ENCODE assay signal across 10 cellular contexts in genomic region chr12:69024413-69024812, GRCh38.
A peak's percentile ranks its signal among the peaks of the same experiment; 100 is the strongest.
DNase-seq lines count a peak whose midpoint lies in the region; FAIRE-seq and TF ChIP-seq lines count a peak whose summit lies in the region.
"Had no signal": no experiment of that assay in that cellular context is flagged by ENCODE, and none has a peak within 500 bp of the region (broad histone marks: within the 10 kb centered on the region; RNA-seq: fewer than 3 reads in every experiment).

No MANE protein-coding gene starts in this region.

- H3K9me3 ChIP-seq in MG63 (no peaks in the 10 kb centered on the region), astrocyte (ENCODE audit: insufficient read depth, low read depth, low read length) (no peaks in the 10 kb centered on the region), kidney (ENCODE audit: control insufficient read depth in 1 of 2, low read length in 2 of 2) (no peaks in the 10 kb centered on the region), suprapubic skin (no peaks in the 10 kb centered on the region)

- peaks cover 4% of the 10 kb centered on the region for H3K9me3 Mint-ChIP-seq in astrocyte (ENCODE audit: unreplicated experiment)

- H3K36me3 ChIP-seq in MG63, result no peaks in the 10 kb centered on the region
- H3K36me3 ChIP-seq in astrocyte (ENCODE audit: insufficient read depth, low read length), result no peaks in the 10 kb centered on the region
- H3K36me3 ChIP-seq in kidney (ENCODE audit: control insufficient read depth in 1 of 2, insufficient read depth in 2 of 2, low read length in 2 of 2), result no peaks in the 10 kb centered on the region
- no peaks in the 10 kb centered on the region for H3K36me3 ChIP-seq in suprapubic skin
- H3K36me3 ChIP-seq: cardiac muscle cell had no signal

- H3K4me1 Mint-ChIP-seq in astrocyte (ENCODE audit: low read depth, unreplicated experiment), result peaks cover 30% of the 10 kb centered on the region

- peak overlapping the region; percentile 76 for H3K4me2 ChIP-seq in astrocyte (ENCODE audit: low read length)

- no peak overlapping the region for H3K4me3 Mint-ChIP-seq in astrocyte (ENCODE audit: unreplicated experiment)

- H3K27ac Mint-ChIP-seq in astrocyte (ENCODE audit: unreplicated experiment), result no peak overlapping the region

- peak; percentile 57 for DNase-seq in MG63
- DNase-seq in astrocyte (ENCODE audit: low read depth), result peak; percentile 81
- peak; percentile 95 for DNase-seq in kidney
- peak; percentile 81 to 83 for DNase-seq in suprapubic skin (ENCODE audit: low spot score in 2 of 2)
- no peak for DNase-seq in NCI-H1694 (lab: John Stamatoyannopoulos, UW)
- DNase-seq in cerebellar cortex (ENCODE audit: low spot score), result no peak
- DNase-seq in DMS 273 treated with DMSO at 0.1 percent for 48 hours (lab: John Stamatoyannopoulos, UW), result no peak
- DNase-seq: glutamatergic neuron; stimulated activated naive CD4-positive, alpha-beta T cell treated with Interleukin-2 at 50 U/mL for 16 hours had no signal

- FAIRE-seq in astrocyte (lab: Jason Lieb, UNC), result no peak
- peak; percentile 73 for FAIRE-seq in kidney (lab: Jason Lieb, UNC)

- WGBS in suprapubic skin, result 45% methylated on average over 7 of the region's 7 CpGs

- H3K27ac ChIP-seq in astrocyte (ENCODE audit: low read depth, low read length), result peak overlapping the region; percentile 67
- peak overlapping the region; percentile 73 to 75 for H3K27ac ChIP-seq in kidney (ENCODE audit: low read depth in 2 of 2, low read length in 2 of 2)
- H3K27ac ChIP-seq in suprapubic skin, result peak overlapping the region; percentile 76
- H3K27ac ChIP-seq: cardiac muscle cell had no signal

- no peaks in the 10 kb centered on the region for H3K27me3 Mint-ChIP-seq in astrocyte (ENCODE audit: low read depth, unreplicated experiment)

- H3K36me3 Mint-ChIP-seq in astrocyte (ENCODE audit: low read depth, unreplicated experiment), result peaks cover 1% of the 10 kb centered on the region

- H2AFZ ChIP-seq in astrocyte (ENCODE audit: low read depth, low read length), result peak overlapping the region; percentile 29

- no peak for TF ChIP-seq EP300 in suprapubic skin (IDR thresholded peaks at IDR 0.05)

- no peak for TF ChIP-seq POLR2A in suprapubic skin (IDR thresholded peaks at IDR 0.05)

- H3K4me3 ChIP-seq in MG63 (no peak overlapping the region), astrocyte (ENCODE audit: insufficient read depth, low read depth, low read length) (peak overlapping the region; percentile 37), kidney (ENCODE audit: low read length in 2 of 2) (peak overlapping the region in 1 of 2 donors; percentile 10), suprapubic skin (no peak overlapping the region)
- H3K4me3 ChIP-seq: cardiac muscle cell had no signal

- H3K4me1 ChIP-seq in astrocyte (ENCODE audit: insufficient read depth, low read length) (peaks cover 31% of the 10 kb centered on the region), kidney (ENCODE audit: control insufficient read depth in 1 of 2, insufficient read depth in 1 of 2, low read depth in 1 of 2, low read length in 2 of 2) (peaks cover 6 to 16% of the 10 kb centered on the region in 2 donors), suprapubic skin (peaks cover 19% of the 10 kb centered on the region)

- H3K9ac ChIP-seq in astrocyte (ENCODE audit: low read length) (peak overlapping the region; percentile 59), kidney (ENCODE audit: low read length in 2 of 2) (peak overlapping the region in 1 of 2 donors; percentile 62)

- intact Hi-C loops in kidney (cut with DNase I), result no loop called here

- H4K20me1 ChIP-seq in astrocyte (ENCODE audit: insufficient read depth, low read length), result no peaks in the 10 kb centered on the region

- H3K27me3 ChIP-seq in MG63 (no peaks in the 10 kb centered on the region), astrocyte (ENCODE audit: insufficient read depth, low read length) (no peaks in the 10 kb centered on the region), suprapubic skin (no peaks in the 10 kb centered on the region)
- H3K27me3 ChIP-seq: cardiac muscle cell had no signal

- no peaks in the 10 kb centered on the region for H3K79me2 ChIP-seq in astrocyte (ENCODE audit: insufficient read depth, low read length)

- TF ChIP-seq CTCF in astrocyte (IDR thresholded peaks at IDR 0.05; ENCODE audit: insufficient read depth, low read depth, low read length) (no peak), kidney (IDR thresholded peaks at IDR 0.05; ENCODE audit: borderline replicate concordance, extremely low read depth, insufficient read depth) (no peak), suprapubic skin (IDR thresholded peaks at IDR 0.05) (no peak)

Comparison
In these comparisons a context has a peak if more than half of its experiments do, and no peak if none do; other contexts are left out.
1. DNase-seq: peak in MG63 (single experiment), astrocyte (single experiment), kidney (single experiment) and suprapubic skin (2 of 2); none in NCI-H1694 (single experiment), cerebellar cortex (single experiment) and DMS 273 treated with DMSO at 0.1 percent for 48 hours (single experiment).
2. Peak in every context shown above with its lines, with median percentiles within 50 percentile points of each other: H3K27ac ChIP-seq.